13 cellular contexts compared by ENCODE assay signal in genomic region chr19:6274756-6275155, GRCh38. TPM values are rescaled to one million over a fixed set of nuclear protein-coding genes. Genes with fewer than 3 reads are reported as not detected.
DNase-seq lines count a peak whose midpoint lies in the region; ATAC-seq, FAIRE-seq and TF ChIP-seq lines count a peak whose summit lies in the region.
"Had no signal": no experiment of that assay in that cellular context is flagged by ENCODE, and none has a peak within 500 bp of the region (broad histone marks: within the 10 kb centered on the region; RNA-seq: fewer than 3 reads in every experiment).

No MANE protein-coding gene starts in this region.

- no peak overlapping the region for H3K4me3 Mint-ChIP-seq in activated CD8-positive, alpha-beta T cell treated with anti-CD3 and anti-CD28 coated beads, Interleukin-2, amount 10 ng/mL, durations not matched to agents 7 days and 5 days
- H3K4me3 Mint-ChIP-seq in immature natural killer cell, result peak overlapping the region in 2 of 5 donors; percentile 54 to 77

- H2AFZ ChIP-seq in H1 (ENCODE audit: low read length), result no peak overlapping the region

- peaks cover 41% of the 10 kb centered on the region for H3K4me1 Mint-ChIP-seq in activated CD8-positive, alpha-beta T cell treated with anti-CD3 and anti-CD28 coated beads, Interleukin-2, amount 10 ng/mL, durations not matched to agents 7 days and 5 days (ENCODE audit: low read depth)
- H3K4me1 Mint-ChIP-seq in immature natural killer cell, result peaks cover 75 to 81% of the 10 kb centered on the region in 2 donors

- peaks cover 5% of the 10 kb centered on the region; the same call in 1 of the 2 replicates for H3K23me2 ChIP-seq in H1 (ENCODE audit: low read depth, low read length)

- no peak overlapping the region for H3K4me3 ChIP-seq in Peyer's patch
- H3K4me3 ChIP-seq in H1 (ENCODE audit: extremely low read depth in 1 of 4, insufficient read depth in 2 of 4, low read depth in 3 of 4, low read length in 4 of 4), result no peak overlapping the region
- H3K4me3 ChIP-seq in mesendoderm (ENCODE audit: low read length), result no peak overlapping the region
- no peak overlapping the region for H3K4me3 ChIP-seq in thymus (ENCODE audit: low read length)

- no peak overlapping the region for H3K18ac ChIP-seq in H1 (ENCODE audit: extremely low read depth, low read length)
- H3K18ac ChIP-seq in mesendoderm (ENCODE audit: low read length), result no peak overlapping the region

- no peak overlapping the region for H3K14ac ChIP-seq in H1 (ENCODE audit: insufficient read length)

- peaks cover 29 to 96% of the 10 kb centered on the region in 2 experiments for H3K79me2 ChIP-seq in H1 (ENCODE audit: control insufficient read depth in 1 of 2, insufficient read depth in 2 of 2, low read length in 2 of 2)
- H3K79me2 ChIP-seq in mesendoderm (ENCODE audit: control insufficient read depth, insufficient read depth, low read length), result peaks cover 89% of the 10 kb centered on the region

- no peaks in the 10 kb centered on the region for H3K27me3 ChIP-seq in Peyer's patch
- no peaks in the 10 kb centered on the region; a peak in 1 of 7 replicates for H3K27me3 ChIP-seq in H1 (replicated peaks in 1 of 4; ENCODE audit: control insufficient read depth in 3 of 4, extremely low read depth in 1 of 4, insufficient read depth in 3 of 4, low read length in 3 of 4)
- no peaks in the 10 kb centered on the region for H3K27me3 ChIP-seq in mesendoderm (ENCODE audit: insufficient read depth, low read length, poor library complexity)
- no peaks in the 10 kb centered on the region for H3K27me3 ChIP-seq in thymus (ENCODE audit: control insufficient read depth, insufficient read depth)

- no peak overlapping the region for H4K91ac ChIP-seq in H1 (replicated peaks; ENCODE audit: insufficient read length, low read length)

- POLR2A ChIA-PET in H1 (lab: Charles Lee; ENCODE audit: partially characterized antibody), result interaction anchor here (1.1 kb wide), 1 partner anchor 56 kb away, joined by 3 read pairs; no protein-coding TSS in a partner anchor
- POLR2A ChIA-PET in activated CD8-positive, alpha-beta T cell treated with anti-CD3 and anti-CD28 coated beads, Interleukin-2, amount 10 ng/mL, durations not matched to agents 7 days and 5 days (lab: Charles Lee), result no interaction called here

- DNase-seq in Peyer's patch, result peak in 1 of 3 donors; percentile 43
- DNase-seq in H1 (ENCODE audit: low read depth in 1 of 2, low spot score in 2 of 2), result no peak
- no peak for DNase-seq in mesendoderm
- DNase-seq in activated CD8-positive, alpha-beta T cell treated with anti-CD3 and anti-CD28 coated beads, Interleukin-2, amount 10 ng/mL, durations not matched to agents 7 days and 5 days, result no peak
- no peak for DNase-seq in SHP77 (lab: John Stamatoyannopoulos, UW)
- no peak for DNase-seq in immature natural killer cell
- DNase-seq: activated CD4-positive, alpha-beta T cell treated with anti-CD3 and anti-CD28 coated beads for 4 hours; Karpas-422; NK-92 treated with Interleukin-12 subunit alpha and Interleukin-12 subunit beta, amount 100 ng/mL, for 24 hours had no signal

- H3K23ac ChIP-seq in H1 (ENCODE audit: insufficient read length), result no peak overlapping the region
- peak overlapping the region; percentile 45 for H3K23ac ChIP-seq in mesendoderm (ENCODE audit: low read length)

- TF ChIP-seq EP300 in H1 (IDR thresholded peaks at IDR 0.05; ENCODE audit: borderline replicate concordance in 1 of 2, low read depth in 2 of 2, low read length in 2 of 2), result no peak

- 92% methylated on average over 15 of the region's 15 CpGs; no CpG with 5 or more reads in 1 of the 2 experiments for WGBS in H1 (ENCODE audit: extremely low coverage in 1 of 2, insufficient coverage in 1 of 2, insufficient read length in 1 of 2, insufficient replicate concordance in 2 of 2, low coverage in 1 of 2, low lambda C conversion rate in 2 of 2, missing lambda C conversion rate in 1 of 2), 2 experiments
- WGBS in mesendoderm (ENCODE audit: extremely low coverage, insufficient coverage, low lambda C conversion rate), result no CpG with 5 or more reads among the region's 15 CpGs
- WGBS in thymus, result 95% methylated on average over 15 of the region's 15 CpGs

- no peaks in the 10 kb centered on the region for H3K9me3 Mint-ChIP-seq in activated CD8-positive, alpha-beta T cell treated with anti-CD3 and anti-CD28 coated beads, Interleukin-2, amount 10 ng/mL, durations not matched to agents 7 days and 5 days (ENCODE audit: insufficient read depth)
- H3K9me3 Mint-ChIP-seq in immature natural killer cell, result no peaks in the 10 kb centered on the region

- no peak overlapping the region for H4K5ac ChIP-seq in H1 (ENCODE audit: insufficient read length, low read depth, low read length)
- no peak overlapping the region for H4K5ac ChIP-seq in mesendoderm (ENCODE audit: low read length)

- peaks cover 43% of the 10 kb centered on the region for H3K79me1 ChIP-seq in H1 (ENCODE audit: low read depth, low read length)
- peaks cover 56% of the 10 kb centered on the region for H3K79me1 ChIP-seq in mesendoderm (ENCODE audit: low read length)

- H2BK120ac ChIP-seq in H1 (replicated peaks; ENCODE audit: low read depth, low read length) (no peak overlapping the region), mesendoderm (ENCODE audit: low read depth, low read length) (no peak overlapping the region)

- H2BK12ac ChIP-seq in H1 (ENCODE audit: low read depth, low read length), result no peak overlapping the region

- no peak overlapping the region for H3K4me2 ChIP-seq in H1 (ENCODE audit: insufficient read depth in 1 of 2, low read depth in 2 of 2, low read length in 2 of 2)
- H3K4me2 ChIP-seq in mesendoderm (ENCODE audit: low read length), result no peak overlapping the region

- H3K9me3 ChIP-seq in Peyer's patch, result no peaks in the 10 kb centered on the region
- no peaks in the 10 kb centered on the region for H3K9me3 ChIP-seq in H1 (ENCODE audit: insufficient read depth in 2 of 2, low read depth in 1 of 2, low read length in 1 of 2)
- H3K9me3 ChIP-seq in thymus (ENCODE audit: control insufficient read depth), result no peaks in the 10 kb centered on the region

- TF ChIP-seq RAD21 in H1 (IDR thresholded peaks at IDR 0.05 in 1 of 2, conservative IDR thresholded peaks at IDR 0.05 in 1 of 2; ENCODE audit: low read depth in 2 of 2, low read length in 2 of 2), result no peak

- no peak for TF ChIP-seq POLR2A in Peyer's patch (IDR thresholded peaks at IDR 0.05)
- no peak for TF ChIP-seq POLR2A in H1 (IDR thresholded peaks at IDR 0.05; ENCODE audit: control extremely low read depth in 1 of 2, low read depth in 2 of 2, low read length in 2 of 2)

- no peak overlapping the region for H2BK20ac ChIP-seq in H1 (ENCODE audit: low read length)

- no peak for ATAC-seq in HG03439 (IDR thresholded peaks at IDR 0.05; ENCODE audit: unreplicated experiment)
- ATAC-seq in activated CD8-positive, alpha-beta T cell treated with anti-CD3 and anti-CD28 coated beads, Interleukin-2, amount 10 ng/mL, durations not matched to agents 7 days and 5 days, result no peak

- H3K4ac ChIP-seq in H1 (replicated peaks; ENCODE audit: insufficient read length, low read depth, low read length), result no peak overlapping the region
- no peak overlapping the region for H3K4ac ChIP-seq in mesendoderm (ENCODE audit: low read depth, low read length)

- peaks cover 55 to 68% of the 10 kb centered on the region in 2 experiments for H4K20me1 ChIP-seq in H1 (replicated peaks in 1 of 2; ENCODE audit: control insufficient read depth in 1 of 2, insufficient read depth in 2 of 2, low read length in 2 of 2)

- CTCF ChIA-PET in H1 (lab: Charles Lee; ENCODE audit: partially characterized antibody), result interaction anchor here (1.2 to 1.5 kb wide), 2 partner anchors 14 to 56 kb away, joined by 4 to 10 read pairs; no protein-coding TSS in a partner anchor
- CTCF ChIA-PET in activated CD8-positive, alpha-beta T cell treated with anti-CD3 and anti-CD28 coated beads, Interleukin-2, amount 10 ng/mL, durations not matched to agents 7 days and 5 days (lab: Charles Lee), result no interaction called here

- H3K56ac ChIP-seq in H1 (replicated peaks; ENCODE audit: insufficient read length, low read depth, low read length) (no peak overlapping the region), mesendoderm (ENCODE audit: low read length) (no peak overlapping the region)

- peaks cover 0 to 79% (median 13%) of the 10 kb centered on the region in 4 donors for H3K4me1 ChIP-seq in Peyer's patch
- peaks cover 6 to 49% (median 23%) of the 10 kb centered on the region in 4 experiments for H3K4me1 ChIP-seq in H1 (replicated peaks in 1 of 4; ENCODE audit: control insufficient read depth in 3 of 4, insufficient read depth in 4 of 4, low read length in 3 of 4)
- peaks cover 19% of the 10 kb centered on the region for H3K4me1 ChIP-seq in mesendoderm (ENCODE audit: control insufficient read depth, low read depth, low read length)
- H3K4me1 ChIP-seq in thymus (ENCODE audit: control insufficient read depth, insufficient read depth, low read length), result peaks cover 8% of the 10 kb centered on the region

- H2BK5ac ChIP-seq in H1 (ENCODE audit: low read depth, low read length) (no peak overlapping the region), mesendoderm (ENCODE audit: low read length) (no peak overlapping the region)

- no peaks in the 10 kb centered on the region for H3K27me3 Mint-ChIP-seq in activated CD8-positive, alpha-beta T cell treated with anti-CD3 and anti-CD28 coated beads, Interleukin-2, amount 10 ng/mL, durations not matched to agents 7 days and 5 days (ENCODE audit: low read depth)
- peaks cover 0 to 12% (median 8%) of the 10 kb centered on the region in 3 donors for H3K27me3 Mint-ChIP-seq in immature natural killer cell (ENCODE audit: low read depth in 3 of 3)

- H3K27ac Mint-ChIP-seq in activated CD8-positive, alpha-beta T cell treated with anti-CD3 and anti-CD28 coated beads, Interleukin-2, amount 10 ng/mL, durations not matched to agents 7 days and 5 days, result no peak overlapping the region
- H3K27ac Mint-ChIP-seq in immature natural killer cell, result peak overlapping the region in 3 of 6 donors; percentile 45 to 87 (median 45)

- H3K9ac ChIP-seq in H1 (replicated peaks in 1 of 4; ENCODE audit: extremely low read depth in 1 of 4, low read depth in 3 of 4, low read length in 3 of 4) (no peak overlapping the region), mesendoderm (ENCODE audit: low read length) (no peak overlapping the region)

- H3K36me3 ChIP-seq in Peyer's patch (peaks cover 0 to 9% (median 0%) of the 10 kb centered on the region in 3 donors), H1 (ENCODE audit: control insufficient read depth in 2 of 4, insufficient read depth in 4 of 4, low read length in 3 of 4) (peaks cover 0 to 7% (median 5%) of the 10 kb centered on the region in 4 experiments; a peak in 3 of 8 replicates), mesendoderm (ENCODE audit: control insufficient read depth, insufficient read depth, low read length) (peaks cover 2% of the 10 kb centered on the region), thymus (ENCODE audit: control insufficient read depth, insufficient read depth) (peaks cover 14% of the 10 kb centered on the region)

- FAIRE-seq in H1 (lab: Jason Lieb, UNC), result no peak
- FAIRE-seq: frontal cortex, GM19239 had no signal

- H3K27ac ChIP-seq in Peyer's patch, result peak overlapping the region; percentile 64 to 85 (median 73)
- no peak overlapping the region for H3K27ac ChIP-seq in H1 (ENCODE audit: low read depth, low read length)
- no peak overlapping the region for H3K27ac ChIP-seq in mesendoderm (ENCODE audit: low read depth, low read length)
- peak overlapping the region; percentile 66 for H3K27ac ChIP-seq in thymus (ENCODE audit: low read depth)

- H2AK5ac ChIP-seq in H1 (ENCODE audit: low read depth, low read length) (no peak overlapping the region), mesendoderm (ENCODE audit: low read length) (no peak overlapping the region)

- H2BK15ac ChIP-seq in H1 (ENCODE audit: low read length) (no peak overlapping the region), mesendoderm (replicated peaks; ENCODE audit: low read depth) (no peak overlapping the region)

- H4K8ac ChIP-seq in H1 (ENCODE audit: extremely low read depth, insufficient read depth, low read length), result peak overlapping the region; percentile 58; the same call in 1 of the 2 replicates
- H4K8ac ChIP-seq in mesendoderm (ENCODE audit: low read depth, low read length), result no peak overlapping the region

- H3K36me3 Mint-ChIP-seq in activated CD8-positive, alpha-beta T cell treated with anti-CD3 and anti-CD28 coated beads, Interleukin-2, amount 10 ng/mL, durations not matched to agents 7 days and 5 days (ENCODE audit: low read depth), result peaks cover 26% of the 10 kb centered on the region
- H3K36me3 Mint-ChIP-seq in immature natural killer cell, result peaks cover 0 to 4% (median 0%) of the 10 kb centered on the region in 3 donors

- TF ChIP-seq CTCF in Peyer's patch (IDR thresholded peaks at IDR 0.05) (no peak), H1 (IDR thresholded peaks at IDR 0.05; ENCODE audit: control extremely low read depth in 1 of 3, insufficient read depth in 1 of 3, low read depth in 1 of 3, low read length in 3 of 3) (no peak)

RNA-seq across cellular contexts. Expression of gene MLLT1, which starts 5.0 kb away (rescaled TPM):
- 10 to 100 TPM in 3 of 4 donors, 1 to 10 TPM in 1; 9.5 to 24.8 (median 19.3) TPM for total RNA-seq in Peyer's patch
- 42.4 and 45.1 TPM in 2 replicates for total RNA-seq in H1 (2021; fragmentation: NEBNext Ultra II Directional; extraction: Animal tissue kit (Norgen Biotek cat#: 25700))
- 18.8 and 27.7 TPM in 2 replicates for polyA plus RNA-seq in H1 (2011; rRNA removed)
- polyA plus RNA-seq in H1 (2011; cell fraction: cytosol; rRNA removed), result 19.7 TPM
- 74.8 TPM for polyA plus RNA-seq in H1 (2011; cell fraction: nucleus; rRNA removed)
- polyA plus RNA-seq in H1 (2012, experiment 1 of 2), result 24.7 to 35.8 TPM (median 32.5 TPM) in 4 replicates
- polyA plus RNA-seq in H1 (2012, experiment 2 of 2), result 17.2 TPM
- 22.0 TPM for polyA plus RNA-seq in H1 (2013, experiment 1 of 2)
- 21.5 TPM for polyA plus RNA-seq in H1 (2013, experiment 2 of 2)
- 7.1 and 12.4 TPM in 2 replicates for polyA minus RNA-seq in H1 (2011; rRNA and poly(A)+ RNA removed)
- 42.9 TPM for polyA minus RNA-seq in H1 (2011; cell fraction: cytosol; rRNA and poly(A)+ RNA removed)
- polyA minus RNA-seq in H1 (2011; cell fraction: nucleus; rRNA and poly(A)+ RNA removed), result 13.2 TPM
- 28.4 TPM for polyA plus RNA-seq in mesendoderm (2013, experiment 1 of 2)
- 27.7 TPM for polyA plus RNA-seq in mesendoderm (2013, experiment 2 of 2)
- 24.7 TPM for polyA plus RNA-seq in thymus
- total RNA-seq in activated CD8-positive, alpha-beta T cell treated with anti-CD3 and anti-CD28 coated beads, Interleukin-2, amount 10 ng/mL, durations not matched to agents 7 days and 5 days, result 10 to 100 TPM; 37.3 to 48.7 TPM
- 1 to 10 TPM in 1 of 3 donors, under 1 TPM in 2; 0.11 to 1.9 (median 0.54) TPM for polyA plus RNA-seq in immature natural killer cell

RNA-seq across cellular contexts. Expression of gene ACER1, which starts 58.7 kb away (rescaled TPM):
- total RNA-seq in Peyer's patch, result under 1 TPM in 1 of 4 donors, not detected in 3; 0.67 TPM
- not detected in 2 replicates for total RNA-seq in H1 (2021; fragmentation: NEBNext Ultra II Directional; extraction: Animal tissue kit (Norgen Biotek cat#: 25700))
- 0.05 TPM in 1 of 2 replicates, not detected in the other for polyA plus RNA-seq in H1 (2011; rRNA removed)
- not detected for polyA plus RNA-seq in H1 (2011; cell fraction: cytosol; rRNA removed)
- not detected for polyA plus RNA-seq in H1 (2011; cell fraction: nucleus; rRNA removed)
- polyA plus RNA-seq in H1 (2012, experiment 1 of 2), result not detected in 4 replicates
- polyA plus RNA-seq in H1 (2012, experiment 2 of 2), result not detected
- polyA plus RNA-seq in H1 (2013, experiment 1 of 2), result not detected
- polyA plus RNA-seq in H1 (2013, experiment 2 of 2), result not detected
- not detected in 2 replicates for polyA minus RNA-seq in H1 (2011; rRNA and poly(A)+ RNA removed)
- polyA minus RNA-seq in H1 (2011; cell fraction: cytosol; rRNA and poly(A)+ RNA removed), result not detected
- polyA minus RNA-seq in H1 (2011; cell fraction: nucleus; rRNA and poly(A)+ RNA removed), result not detected
- not detected for polyA plus RNA-seq in mesendoderm (2013, experiment 1 of 2)
- polyA plus RNA-seq in mesendoderm (2013, experiment 2 of 2), result not detected
- 2.8 TPM for polyA plus RNA-seq in thymus
- under 1 TPM; 0.26 to 0.29 TPM for total RNA-seq in activated CD8-positive, alpha-beta T cell treated with anti-CD3 and anti-CD28 coated beads, Interleukin-2, amount 10 ng/mL, durations not matched to agents 7 days and 5 days
- under 1 TPM in 2 of 3 donors, not detected in 1; 0.54 to 0.63 TPM for polyA plus RNA-seq in immature natural killer cell
- total RNA-seq: frontal cortex had no signal

Comparison
In these comparisons a context has a peak if more than half of its experiments do, and no peak if none do; other contexts are left out.
1. H3K27ac ChIP-seq: peak in Peyer's patch (4 of 4) and thymus (single experiment); none in H1 (single experiment) and mesendoderm (single experiment).